8 cellular contexts compared by ENCODE assay signal in the genomic region with DNA sequence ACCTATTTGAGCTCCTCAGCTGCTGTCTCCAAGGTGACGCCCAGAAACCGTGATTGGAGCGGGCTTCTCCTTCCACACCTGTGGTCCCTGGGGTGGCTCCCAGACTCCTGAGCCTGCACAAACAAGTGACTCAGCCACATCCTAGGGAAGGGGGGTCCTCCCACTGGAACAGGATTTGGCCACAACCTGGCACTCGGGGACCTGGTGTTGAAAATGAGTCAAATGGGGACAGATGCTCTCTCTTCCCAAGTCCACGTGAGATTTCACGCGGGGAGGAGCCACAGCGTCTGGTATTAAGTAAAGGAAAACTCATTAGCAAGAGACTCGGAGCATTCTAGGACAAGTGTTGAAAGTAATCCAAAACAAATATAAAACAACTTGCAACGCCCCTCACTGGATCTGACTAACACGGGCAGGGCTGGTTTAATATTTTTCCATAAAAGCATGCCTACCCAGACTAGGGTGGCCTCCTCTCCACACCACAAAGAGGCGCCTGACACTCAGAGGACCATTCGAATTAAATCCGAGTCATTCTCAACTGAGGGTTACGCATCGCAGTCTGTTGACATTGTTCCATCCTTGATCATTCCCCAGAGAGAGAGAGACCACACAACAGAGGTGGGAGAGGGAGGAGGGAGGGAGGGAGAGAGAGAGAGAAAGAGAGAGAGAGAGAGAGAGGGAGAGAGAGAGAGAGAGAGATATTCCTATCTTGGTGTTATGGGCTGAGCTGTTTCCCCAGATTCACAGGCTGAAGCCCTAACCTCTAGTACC.
DNase-seq lines count a peak whose midpoint lies in the region; ATAC-seq, FAIRE-seq and TF ChIP-seq lines count a peak whose summit lies in the region.

No MANE protein-coding gene starts in this region.

- H3K4me3 ChIP-seq in esophagus squamous epithelium = no peak overlapping the region
- no peak overlapping the region for H3K4me3 ChIP-seq in psoas muscle

- ATAC-seq in psoas muscle (peak; percentile 3 to 63 (median 36)), HG02852 (IDR thresholded peaks at IDR 0.05; ENCODE audit: unreplicated experiment) (no peak)

- TF ChIP-seq POLR2A in esophagus squamous epithelium (IDR thresholded peaks at IDR 0.05) (no peak), GM12891 (IDR thresholded peaks at IDR 0.05; ENCODE audit: low read depth, low read length) (no peak)

- peak overlapping the region; percentile 56 to 80 (median 76) for H3K27ac ChIP-seq in esophagus squamous epithelium
- H3K27ac ChIP-seq in psoas muscle = peak overlapping the region; percentile 70

- TF ChIP-seq CTCF in esophagus squamous epithelium (IDR thresholded peaks at IDR 0.05) = peak in 2 of 6 experiments; percentile 4 to 10
- TF ChIP-seq CTCF in psoas muscle (IDR thresholded peaks at IDR 0.05) = no peak

- DNase-seq in DMS153 treated with DMSO at 0.1 percent for 48 hours (lab: John Stamatoyannopoulos, UW; ENCODE audit: unreplicated experiment) (peak; percentile 15), NCI-H226 (peak; percentile 63), esophagus squamous epithelium (lab: John Stamatoyannopoulos, UW) (no peak), psoas muscle (peak; percentile 86 to 90), NOMO-1 treated with dmso at 0.1 percent for 144 hours (lab: John Stamatoyannopoulos, UW; ENCODE audit: unreplicated experiment) (no peak), Ammon's horn (ENCODE audit: low spot score) (no peak), GM12891 (ENCODE audit: insufficient read length, low spot score) (no peak)

- H3K27me3 ChIP-seq in esophagus squamous epithelium (no peaks in the 10 kb centered on the region), psoas muscle (ENCODE audit: insufficient read depth in 3 of 3, low read length in 2 of 3) (no peaks in the 10 kb centered on the region)

- intact Hi-C loops in esophagus squamous epithelium (cut with DNase I) = no loop called here
- intact Hi-C loops in psoas muscle (cut with DNase I) = loop anchor here (5.0 kb wide), 3 partner anchors 44 to 74 kb away; partner anchors contain the start of gene MGLL (in 1 of the 2)

- 18 to 29% methylated on average over 15 to 16 of the region's 16 CpGs for WGBS in esophagus squamous epithelium, 2 donors
- 39 to 48% (median 43%) methylated on average over 16 of the region's 16 CpGs for WGBS in psoas muscle, 3 donors

- H3K9me3 ChIP-seq in esophagus squamous epithelium (no peaks in the 10 kb centered on the region), psoas muscle (no peaks in the 10 kb centered on the region)

- no peak for FAIRE-seq in GM12891 (lab: Jason Lieb, UNC)

- H3K36me3 ChIP-seq in esophagus squamous epithelium (peaks cover 0 to 20% (median 0%) of the 10 kb centered on the region in 3 donors), psoas muscle (ENCODE audit: insufficient read depth in 1 of 2, low read depth in 1 of 2) (no peaks in the 10 kb centered on the region)

- H3K4me1 ChIP-seq in esophagus squamous epithelium = peaks cover 13 to 71% (median 31%) of the 10 kb centered on the region in 3 donors
- peaks cover 62% of the 10 kb centered on the region for H3K4me1 ChIP-seq in psoas muscle

TF ChIP-seq in GM12891, 5 proteins besides CTCF, POLR2A, EP300 and RAD21:
- no peak for TF ChIP-seq POU2F2 (IDR thresholded peaks at IDR 0.05; ENCODE audit: low read depth, low read length)
- no peak for TF ChIP-seq POLR2AphosphoS5 (IDR thresholded peaks at IDR 0.05; ENCODE audit: low read depth, low read length)
- no peak for TF ChIP-seq TAF1 (IDR thresholded peaks at IDR 0.05; ENCODE audit: low read depth, low read length)
- TF ChIP-seq PAX5 (IDR thresholded peaks at IDR 0.05; ENCODE audit: insufficient read depth, low read length, severe bottlenecking) = no peak
- no peak for TF ChIP-seq SPI1 (IDR thresholded peaks at IDR 0.05; ENCODE audit: low read depth, low read length)

Comparison
In these comparisons a context has a peak if more than half of its experiments do, and no peak if none do; other contexts are left out.
1. DNase-seq: peak in DMS153 treated with DMSO at 0.1 percent for 48 hours (single experiment), NCI-H226 (single experiment) and psoas muscle (2 of 2); none in esophagus squamous epithelium (single experiment), NOMO-1 treated with dmso at 0.1 percent for 144 hours (single experiment), Ammon's horn (single experiment) and GM12891 (single experiment).